ENCODE assay signal across 8 cellular contexts in the genomic region with DNA sequence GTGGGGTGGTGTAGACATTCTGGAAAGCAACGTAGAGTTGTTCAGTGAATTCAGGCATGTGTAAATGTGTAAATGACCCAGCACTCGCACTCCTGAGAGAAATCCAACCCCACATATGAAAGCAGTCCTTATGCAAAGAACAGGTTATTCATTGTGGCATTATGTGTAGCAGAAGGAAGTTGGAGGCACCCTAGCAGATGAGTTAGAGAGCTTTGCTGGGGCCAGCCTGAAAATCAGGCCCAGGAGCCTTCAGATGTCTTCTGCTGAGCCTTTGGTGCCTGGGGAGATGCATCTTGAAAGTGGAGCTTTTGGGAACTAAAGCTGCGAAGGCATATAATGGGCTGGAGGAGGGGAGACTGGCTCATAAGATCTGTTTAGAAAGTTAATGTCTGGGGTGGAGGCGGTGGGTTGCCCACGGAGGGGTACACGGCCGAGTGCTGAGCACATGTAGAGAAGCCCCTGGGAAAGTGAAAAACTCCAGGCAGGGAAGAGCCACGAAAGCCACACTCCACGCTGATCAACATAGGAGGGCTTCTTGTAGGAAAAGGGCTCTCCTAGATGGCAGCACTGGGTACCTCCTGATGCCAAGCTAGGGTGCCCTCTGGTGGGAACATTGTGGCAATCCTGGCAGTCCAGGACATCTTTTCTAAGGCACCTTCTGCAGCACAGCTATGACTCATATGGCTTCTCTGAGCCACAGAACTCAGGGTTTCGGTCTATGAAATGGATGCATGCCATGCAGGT. TPM values are rescaled to one million over a fixed set of nuclear protein-coding genes. Genes with fewer than 3 reads are reported as not detected.
A peak's percentile ranks its signal among the peaks of the same experiment; 100 is the strongest.
DNase-seq lines count a peak whose midpoint lies in the region; ATAC-seq and TF ChIP-seq lines count a peak whose summit lies in the region.

No MANE protein-coding gene starts in this region.

- H3K27me3 ChIP-seq in WERI-Rb-1 (ENCODE audit: insufficient read depth, low read depth, severe bottlenecking), result peaks cover 14% of the 10 kb centered on the region
- H3K27me3 ChIP-seq in breast epithelium, result no peaks in the 10 kb centered on the region

- DNase-seq in ACHN, result peak; percentile 99
- DNase-seq in NCI-H2171 treated with DMSO at 0.1 percent for 48 hours (lab: John Stamatoyannopoulos, UW), result peak; percentile 92
- peak; percentile 76 for DNase-seq in WERI-Rb-1
- DNase-seq in breast epithelium (ENCODE audit: low spot score in 2 of 2), result peak; percentile 85 to 89
- DNase-seq in islet precursor cell, result peak; percentile 95
- DNase-seq in stimulated activated CD4-positive, alpha-beta T cell treated with anti-CD3 and anti-CD28 coated beads, Interleukin-1b, Interleukin-23, amount 100 ng/mL, for 48 hours, result peak; percentile 83

- H3K36me3 ChIP-seq in WERI-Rb-1 (no peaks in the 10 kb centered on the region), breast epithelium (no peaks in the 10 kb centered on the region)

- TF ChIP-seq POLR2A in breast epithelium (IDR thresholded peaks at IDR 0.05), result no peak

- TF ChIP-seq CTCF in WERI-Rb-1 (IDR thresholded peaks at IDR 0.05; ENCODE audit: low read depth, low read length), result peak; percentile 96
- TF ChIP-seq CTCF in breast epithelium (IDR thresholded peaks at IDR 0.05), result peak in 2 of 3 donors; percentile 77 to 88

- no peaks in the 10 kb centered on the region for H3K4me1 ChIP-seq in breast epithelium

- in situ Hi-C loops in ACHN (cut with HindIII; ENCODE audit: low pct_ligation_motif_present, low pct_unique_long_range_greater_than_20kb, low sequenced_read_pairs), result no loop called here

- H3K4me3 ChIP-seq in WERI-Rb-1 (ENCODE audit: low read depth, low read length), result no peak overlapping the region
- no peak overlapping the region for H3K4me3 ChIP-seq in breast epithelium

- H3K9me3 ChIP-seq in WERI-Rb-1 (ENCODE audit: severe bottlenecking) (no peaks in the 10 kb centered on the region), breast epithelium (no peaks in the 10 kb centered on the region)

- intact Hi-C loops in breast epithelium (cut with DNase I; ENCODE audit: low total_unique reads), result loop anchor here (5.0 kb wide), 1 partner anchor 170 kb away; no protein-coding TSS in a partner anchor

- ATAC-seq in GM18861 (IDR thresholded peaks at IDR 0.05; ENCODE audit: unreplicated experiment) (peak; percentile 86), HG03108 (IDR thresholded peaks at IDR 0.05; ENCODE audit: unreplicated experiment) (peak; percentile 83)

- H3K27ac ChIP-seq in WERI-Rb-1 (no peak overlapping the region), breast epithelium (peak overlapping the region; percentile 1 to 75)

RNA-seq across cellular contexts. Expression of gene KRT83, which starts 6.1 kb away (rescaled TPM):
- under 1 TPM in 2 of 3 donors, not detected in 1; 0.33 to 0.59 TPM for total RNA-seq in breast epithelium

RNA-seq across cellular contexts. Expression of gene KRT81, which starts 35.9 kb away (rescaled TPM):
- total RNA-seq in breast epithelium, result 10 to 100 TPM in 1 of 3 donors, 1 to 10 TPM in 1, not detected in 1; 3.6 to 29.9 TPM

RNA-seq across cellular contexts. Expression of gene KRT85, which starts 40.0 kb away (rescaled TPM):
- not detected for total RNA-seq in breast epithelium

RNA-seq across cellular contexts. Expression of gene KRT86, which starts 52.8 kb away (rescaled TPM):
- 1 to 10 TPM in 1 of 3 donors, under 1 TPM in 1, not detected in 1; 0.66 to 2.2 TPM for total RNA-seq in breast epithelium

RNA-seq across cellular contexts. Expression of gene KRT84, which starts 58.2 kb away (rescaled TPM):
- total RNA-seq in breast epithelium, result not detected
